ENCODE assay signal across 1 cellular context in the genomic region with DNA sequence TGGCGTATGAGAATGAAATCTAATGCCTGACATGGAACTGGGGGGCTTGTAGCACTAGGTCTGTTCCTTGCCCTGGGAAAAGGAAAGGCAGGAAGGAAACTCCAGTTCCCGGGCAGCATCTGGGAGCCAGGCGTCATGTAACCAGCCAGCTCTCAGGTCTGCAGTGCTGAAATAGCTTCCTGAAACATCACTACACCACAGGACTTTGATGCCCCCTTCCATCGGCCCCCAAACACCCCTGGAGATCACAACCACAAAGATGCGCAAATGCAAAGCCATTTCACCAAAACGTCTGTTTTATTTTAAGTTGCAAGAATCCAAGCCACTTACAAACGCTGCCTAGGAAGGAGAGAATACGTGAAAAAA.
TF ChIP-seq lines count a peak whose summit lies in the region.

No MANE protein-coding gene starts in this region.

TF ChIP-seq in H1, 55 proteins besides CTCF, POLR2A, EP300 and RAD21:
- TF ChIP-seq FOSL1 (IDR thresholded peaks at IDR 0.05; ENCODE audit: insufficient read depth, low read depth, low read length) (no peak), SP1 (IDR thresholded peaks at IDR 0.05; ENCODE audit: low read depth, low read length) (no peak), TBP (IDR thresholded peaks at IDR 0.05; ENCODE audit: low read depth, low read length) (no peak), SIRT6 (IDR thresholded peaks at IDR 0.05; ENCODE audit: low read length) (no peak), CHD2 (IDR thresholded peaks at IDR 0.05; ENCODE audit: low read length) (no peak), BRCA1 (IDR thresholded peaks at IDR 0.05; ENCODE audit: low read depth, low read length) (no peak), MAX (IDR thresholded peaks at IDR 0.05) (no peak), SAP30 (IDR thresholded peaks at IDR 0.05; ENCODE audit: insufficient read depth, insufficient replicate concordance, low read length) (no peak)
